Comparison of ENCODE assay signal across 26 cellular contexts in the genomic region with DNA sequence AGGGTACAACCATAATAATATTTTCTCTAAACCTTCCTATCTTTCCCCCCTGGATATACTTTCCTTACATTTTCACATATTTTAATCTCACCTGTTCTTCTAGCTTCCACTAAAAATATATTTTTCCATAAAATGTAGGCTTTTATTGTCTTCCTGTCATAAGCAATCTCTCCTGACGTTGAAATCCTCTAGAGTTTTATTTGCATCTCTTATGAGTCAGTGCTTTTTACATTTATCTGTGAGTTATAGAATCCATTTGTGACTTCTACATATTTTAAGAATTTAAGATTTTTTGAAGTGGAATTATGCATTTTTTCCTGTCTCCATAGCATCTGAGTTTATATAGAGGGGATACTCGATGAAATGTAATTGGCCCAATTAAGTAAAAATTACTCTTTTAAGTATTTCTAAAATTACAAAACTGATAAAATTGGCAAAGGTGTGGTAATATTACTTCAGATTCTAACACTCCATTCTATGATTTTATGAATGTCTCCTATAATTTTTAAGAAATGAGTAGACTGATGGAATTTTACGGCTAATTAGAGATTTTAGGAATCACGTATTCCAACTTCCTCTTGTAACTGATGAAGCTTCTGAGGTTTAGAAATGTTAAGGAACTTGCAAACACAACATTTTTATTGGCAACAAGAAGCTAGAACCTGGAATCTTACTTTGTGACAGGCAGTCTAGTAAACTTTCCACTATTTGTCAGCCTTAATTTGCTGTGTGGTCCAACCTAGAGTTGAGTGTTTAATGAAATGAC.
"Had no signal": no experiment of that assay in that cellular context is flagged by ENCODE, and none has a peak within 500 bp of the region (broad histone marks: within the 10 kb centered on the region; RNA-seq: fewer than 3 reads in every experiment).

No MANE protein-coding gene starts in this region.

- H3K27me3 ChIP-seq: breast epithelium, esophagus squamous epithelium, ovary, uterus had no signal

- H3K27ac ChIP-seq: breast epithelium, epithelial cell of prostate, esophagus squamous epithelium, left ventricle myocardium inferior, ovary, skin epidermis, uterus had no signal

- H3K9me3 ChIP-seq: breast epithelium, esophagus squamous epithelium, left ventricle myocardium inferior, ovary, uterus had no signal

- H3K36me3 ChIP-seq: breast epithelium, esophagus squamous epithelium, left ventricle myocardium inferior, ovary, uterus had no signal

- FAIRE-seq: islet of Langerhans had no signal

- H3K4me3 ChIP-seq: breast epithelium, esophagus squamous epithelium, left ventricle myocardium inferior, lung, ovary, skin epidermis, uterus had no signal

- DNase-seq: activated B cell treated with CpG ODN at 0.5 μM for 24 hours; activated CD4-positive, alpha-beta T cell treated with anti-CD3 and anti-CD28 coated beads, Interleukin-2, amount 50 U/mL, for 1 hour; activated CD8-positive, alpha-beta T cell treated with anti-CD3 and anti-CD28 coated beads for 36 hours; activated gamma-delta T cell treated with Interleukin-2 at 50 U/mL for 16 hours; activated naive CD4-positive, alpha-beta T cell treated with anti-CD3 and anti-CD28 coated beads, Interleukin-2, amount 50 U/mL, for 16 hours; activated T-cell treated with anti-CD3 and anti-CD28 coated beads, Interleukin-2, amount 50 U/mL, for 4 hours; amniotic stem cell; central memory CD4-positive, alpha-beta T cell; endodermal cell; esophagus squamous epithelium; left ventricle myocardium inferior; mesendoderm; natural killer cell; ovary; retina; stimulated activated CD4-positive, alpha-beta T cell treated with anti-CD3 and anti-CD28 coated beads, Interleukin-12 subunit alpha, Interleukin-12 subunit beta, amount 100 ng/mL, for 4 hours; stimulated activated CD4-positive, alpha-beta T cell treated with anti-CD3 and anti-CD28 coated beads, Interleukin-4, amount 100 ng/mL, for 1 hour; stimulated activated naive CD8-positive, alpha-beta T cell treated with anti-CD3 and anti-CD28 coated beads, Interleukin-15, Interleukin-2, amounts not matched to agents 100 U/mL and 50 U/mL, for 24 hours; uterus had no signal

- H3K4me1 ChIP-seq: breast epithelium, esophagus squamous epithelium, left ventricle myocardium inferior, uterus had no signal

- ATAC-seq: activated CD8-positive, alpha-beta T cell treated with anti-CD3 and anti-CD28 coated beads for 36 hours; activated T-cell treated with anti-CD3 and anti-CD28 coated beads, Interleukin-2, amount 50 U/mL, for 4 hours; activated T-helper 17 cell treated with anti-CD3 and anti-CD28 coated beads, Interleukin-2, amount 50 U/mL, for 72 hours; natural killer cell; sciatic nerve; stimulated activated naive CD8-positive, alpha-beta T cell treated with anti-CD3 and anti-CD28 coated beads, Interleukin-15, Interleukin-2, amounts not matched to agents 100 U/mL and 50 U/mL, for 24 hours had no signal
